In genomic region chr5:155906046-155906445, GRCh38 we compare ENCODE assay signal across 2 cellular contexts.
TF ChIP-seq lines count a peak whose summit lies in the region.

No MANE protein-coding gene starts in this region.

TF ChIP-seq in SK-N-SH, 30 proteins besides CTCF, POLR2A, EP300 and RAD21 (continued from another document):
- no peak for TF ChIP-seq ZBTB33 (IDR thresholded peaks at IDR 0.05; ENCODE audit: borderline replicate concordance, low read depth)
- TF ChIP-seq MXI1 (IDR thresholded peaks at IDR 0.05; ENCODE audit: low read depth, low read length) = no peak

TF ChIP-seq in SK-N-SH treated with all-trans-retinoic acid at 6 μM for 48 hours, 23 proteins besides CTCF, POLR2A, EP300 and RAD21 (continued from another document):
- no peak for TF ChIP-seq PATZ1 (CRISPR knock-in tag; IDR thresholded peaks at IDR 0.05; ENCODE audit: borderline replicate concordance)
- no peak for TF ChIP-seq RARB (CRISPR knock-in tag; IDR thresholded peaks at IDR 0.05)
- TF ChIP-seq ZNF70 (CRISPR knock-in tag; IDR thresholded peaks at IDR 0.05) = no peak
- no peak for TF ChIP-seq POU6F1 (CRISPR knock-in tag; IDR thresholded peaks at IDR 0.05; ENCODE audit: borderline replicate concordance, low read depth)
